19 cellular contexts compared by ENCODE assay signal in the genomic region with DNA sequence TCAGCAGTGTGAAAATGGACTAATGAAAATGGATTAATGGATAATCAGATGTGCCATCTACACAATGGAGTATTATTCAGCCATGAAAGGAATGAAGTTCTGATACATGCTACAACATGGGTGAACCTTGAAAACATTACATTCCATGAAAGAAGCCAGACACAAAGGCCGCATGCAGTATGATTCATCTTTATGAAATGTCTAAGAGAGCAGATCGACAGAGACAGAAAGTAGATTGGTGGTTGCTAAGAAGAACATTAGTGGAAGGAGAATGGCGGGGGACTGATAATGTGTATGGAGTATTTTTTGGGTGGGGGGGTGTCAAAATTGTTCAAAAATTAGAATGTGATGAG. TPM values are rescaled to one million over a fixed set of nuclear protein-coding genes. Genes with fewer than 3 reads are reported as not detected.
DNase-seq lines count a peak whose midpoint lies in the region; ATAC-seq, FAIRE-seq and TF ChIP-seq lines count a peak whose summit lies in the region.
"Had no signal": no experiment of that assay in that cellular context is flagged by ENCODE, and none has a peak within 500 bp of the region (broad histone marks: within the 10 kb centered on the region; RNA-seq: fewer than 3 reads in every experiment).

No MANE protein-coding gene starts in this region.

- CTCF ChIA-PET in HepG2 (lab: Yijun Ruan, JAX; ENCODE audit: low intra/inter-chr PET ratio, low total read pairs): no interaction called here

- POLR2A ChIA-PET in HepG2 (lab: Yijun Ruan, JAX): no interaction called here

- no peaks in the 10 kb centered on the region for H3K27me3 ChIP-seq in HepG2 (ENCODE audit: control insufficient read depth in 1 of 2, insufficient read depth in 2 of 2, low read length in 2 of 2)
- H3K27me3 ChIP-seq in right lobe of liver: no peaks in the 10 kb centered on the region
- H3K27me3 ChIP-seq: tibial artery had no signal

- H3K9me3 ChIP-seq in HepG2 (ENCODE audit: low read length) (no peaks in the 10 kb centered on the region), right lobe of liver (no peaks in the 10 kb centered on the region)
- H3K9me3 ChIP-seq: prostate gland, tibial artery had no signal

- no peaks in the 10 kb centered on the region for H3K79me2 ChIP-seq in HepG2 (ENCODE audit: insufficient read depth, low read length)

- TF ChIP-seq POLR2A in HepG2 (IDR thresholded peaks at IDR 0.05; ENCODE audit: insufficient read depth in 1 of 2, low read depth in 2 of 2, low read length in 2 of 2): no peak
- no peak for TF ChIP-seq POLR2A in right lobe of liver (IDR thresholded peaks at IDR 0.05)
- no peak for TF ChIP-seq POLR2A in GM12891 (IDR thresholded peaks at IDR 0.05; ENCODE audit: low read depth, low read length)

- no peak for ATAC-seq in HepG2
- no peak for ATAC-seq in right lobe of liver
- ATAC-seq: naive thymus-derived CD8-positive, alpha-beta T cell; stimulated activated memory B cell treated with anti-CD40 and anti-IgM and Interleukin-4, amounts not matched to agents 10 μg/mL and 1 μg/mL and 100 μg/mL, for 72 hours had no signal

- in situ Hi-C loops in HepG2 (cut with HindIII; ENCODE audit: extremely low pct_ligation_motif_present, low pct_unique_long_range_greater_than_20kb): no loop called here

- intact Hi-C loops in HepG2 (cut with micrococcal nuclease; ENCODE audit: unreplicated experiment) (no loop called here), right lobe of liver (cut with DNase I) (no loop called here)

- WGBS in HepG2 (ENCODE audit: low lambda C conversion rate): 93% methylated on average over 3 of the region's 3 CpGs
- WGBS in right lobe of liver (ENCODE audit: insufficient coverage, low coverage, low lambda C conversion rate, missing lambda C conversion rate): 100% methylated on average over 3 of the region's 3 CpGs

- TF ChIP-seq RAD21 in HepG2 (CRISPR knock-in tag; IDR thresholded peaks at IDR 0.05): no peak

- TF ChIP-seq CTCF in HepG2 (CRISPR knock-in tag; IDR thresholded peaks at IDR 0.05): no peak
- TF ChIP-seq CTCF in right lobe of liver (IDR thresholded peaks at IDR 0.05): no peak

- H3K27ac ChIP-seq in HepG2 (ENCODE audit: extremely low read length, insufficient read depth, low read length) (no peak overlapping the region), right lobe of liver (no peak overlapping the region), caudate nucleus (ENCODE audit: low read depth, low read length) (peak overlapping the region; percentile 62)
- H3K27ac ChIP-seq: prostate gland, tibial artery had no signal

- H3K36me3 ChIP-seq in HepG2 (replicated peaks in 1 of 2; ENCODE audit: control insufficient read depth in 1 of 2, insufficient read depth in 2 of 2, low read length in 2 of 2): peaks cover 10 to 47% of the 10 kb centered on the region in 2 experiments
- H3K36me3 ChIP-seq in right lobe of liver: no peaks in the 10 kb centered on the region
- H3K36me3 ChIP-seq: prostate gland, tibial artery had no signal

- no TSS peak for BruUV-seq in HepG2 (replicated peaks; lab: Mats Ljungman, UMichigan)

- FAIRE-seq in HepG2 (lab: Jason Lieb, UNC) (no peak), urothelium cell line (lab: Jason Lieb, UNC) (no peak), GM12891 (lab: Jason Lieb, UNC) (no peak)

- DNase-seq in HepG2 (ENCODE audit: low spot score): peak; percentile 6
- no peak for DNase-seq in right lobe of liver
- DNase-seq in caudate nucleus (lab: John Stamatoyannopoulos, UW): no peak
- DNase-seq in kidney glomerular epithelial cell (lab: John Stamatoyannopoulos, UW): peak; percentile 33
- DNase-seq in urothelium cell line (ENCODE audit: low spot score): peak; percentile 21
- no peak for DNase-seq in NCI-H2196 (lab: John Stamatoyannopoulos, UW; ENCODE audit: unreplicated experiment)
- DNase-seq in GM12891 (ENCODE audit: insufficient read length, low spot score): no peak
- no peak for DNase-seq in SKM-1 (lab: John Stamatoyannopoulos, UW; ENCODE audit: unreplicated experiment)
- DNase-seq: activated CD4-positive, alpha-beta T cell treated with anti-CD3 and anti-CD28 coated beads for 48 hours; activated effector memory CD4-positive, alpha-beta T cell treated with anti-CD3 and anti-CD28 coated beads, Interleukin-2, amount 50 U/mL, for 16 hours; aorta; glutamatergic neuron; naive thymus-derived CD8-positive, alpha-beta T cell; NCI-H1436; NCI-H2171; tibial artery had no signal

- H3K4me3 ChIP-seq in HepG2 (replicated peaks in 1 of 3; ENCODE audit: insufficient read depth in 1 of 3, low read depth in 2 of 3, low read length in 3 of 3) (no peak overlapping the region), right lobe of liver (no peak overlapping the region)
- H3K4me3 ChIP-seq: coronary artery, prostate gland, tibial artery had no signal

- H3K9ac ChIP-seq in HepG2 (ENCODE audit: insufficient read depth, low read depth, low read length): no peak overlapping the region

- H3K4me2 ChIP-seq in HepG2 (ENCODE audit: low read depth, low read length): no peak overlapping the region

- TF ChIP-seq EP300 in HepG2 (IDR thresholded peaks at IDR 0.05; ENCODE audit: low read depth in 2 of 2, low read length in 2 of 2) (no peak), HepG2 (CRISPR knock-in tag; IDR thresholded peaks at IDR 0.05; ENCODE audit: borderline replicate concordance) (no peak)

- no peaks in the 10 kb centered on the region; the same call in 1 of the 2 replicates for H4K20me1 ChIP-seq in HepG2 (ENCODE audit: insufficient read depth, low read length)

- H3K4me1 ChIP-seq in HepG2 (ENCODE audit: insufficient read depth, low read length): peaks cover 17% of the 10 kb centered on the region
- peaks cover 0 to 19% (median 9%) of the 10 kb centered on the region in 4 donors for H3K4me1 ChIP-seq in right lobe of liver
- H3K4me1 ChIP-seq: prostate gland had no signal

- no peak overlapping the region for H2AFZ ChIP-seq in HepG2 (ENCODE audit: low read length)

TF ChIP-seq in HepG2, 621 proteins besides CTCF, POLR2A, EP300 and RAD21 (continues in another document):
- TF ChIP-seq TFAP4 (IDR thresholded peaks at IDR 0.05; ENCODE audit: borderline replicate concordance, low read depth): no peak

TF ChIP-seq in GM12891, 5 proteins besides CTCF, POLR2A, EP300 and RAD21:
- no peak for TF ChIP-seq TAF1 (IDR thresholded peaks at IDR 0.05; ENCODE audit: low read depth, low read length)
- TF ChIP-seq PAX5 (IDR thresholded peaks at IDR 0.05; ENCODE audit: insufficient read depth, low read length, severe bottlenecking): no peak
- no peak for TF ChIP-seq POU2F2 (IDR thresholded peaks at IDR 0.05; ENCODE audit: low read depth, low read length)
- TF ChIP-seq POLR2AphosphoS5 (IDR thresholded peaks at IDR 0.05; ENCODE audit: low read depth, low read length): no peak
- no peak for TF ChIP-seq SPI1 (IDR thresholded peaks at IDR 0.05; ENCODE audit: low read depth, low read length)
TF ChIP-seq in GM12891: peak in this region for 0.

RNA-seq across cellular contexts. Expression of gene PRKAB1, which starts 47.3 kb away (rescaled TPM):
- 25.4 and 28.4 TPM in 2 replicates for total RNA-seq in HepG2 (2016; rRNA removed; fragmentation: Illumina TruSeq; extraction: Trizol)
- total RNA-seq in HepG2 (2016; cell fraction: cytosol; rRNA removed; fragmentation: Illumina TruSeq; extraction: Trizol; ENCODE audit: low read depth): 7.2 and 8.3 TPM in 2 replicates
- total RNA-seq in HepG2 (2016; cell fraction: insoluble cytoplasmic fraction; rRNA removed; fragmentation: Illumina TruSeq; extraction: Trizol): 24.7 and 27.3 TPM in 2 replicates
- 22.4 and 23.1 TPM in 2 replicates for total RNA-seq in HepG2 (2016; cell fraction: membrane; rRNA removed; fragmentation: Illumina TruSeq; extraction: Trizol)
- 28.4 and 31.7 TPM in 2 replicates for total RNA-seq in HepG2 (2016; cell fraction: nucleus; rRNA removed; fragmentation: Illumina TruSeq; extraction: Trizol)
- 35.5 and 36.0 TPM in 2 replicates for polyA plus RNA-seq in HepG2 (2011; rRNA removed)
- polyA plus RNA-seq in HepG2 (2011; cell fraction: cytosol; rRNA removed): 18.2 and 22.4 TPM in 2 replicates
- polyA plus RNA-seq in HepG2 (2011; cell fraction: nucleus; rRNA removed): 37.3 and 45.3 TPM in 2 replicates
- 24.3 and 27.4 TPM in 2 replicates for polyA plus RNA-seq in HepG2 (2012)
- 7.7 and 7.9 TPM in 2 replicates for polyA plus RNA-seq in HepG2 (2016; cell fraction: cytosol; fragmentation: Illumina TruSeq; extraction: Trizol; ENCODE audit: low read depth)
- 29.5 and 33.6 TPM in 2 replicates for polyA plus RNA-seq in HepG2 (2016; cell fraction: insoluble cytoplasmic fraction; fragmentation: Illumina TruSeq; extraction: Trizol; ENCODE audit: low read depth)
- 15.0 and 16.9 TPM in 2 replicates for polyA plus RNA-seq in HepG2 (2016; cell fraction: membrane; fragmentation: Illumina TruSeq; extraction: Trizol; ENCODE audit: low read depth)
- polyA plus RNA-seq in HepG2 (2016; cell fraction: nucleus; fragmentation: Illumina TruSeq; extraction: Trizol; ENCODE audit: insufficient read depth, low read depth): 46.1 and 56.3 TPM in 2 replicates
- 29.1 and 36.9 TPM in 2 replicates for polyA minus RNA-seq in HepG2 (2011; rRNA and poly(A)+ RNA removed; ENCODE audit: low replicate concordance)
- 16.0 and 23.4 TPM in 2 replicates for polyA minus RNA-seq in HepG2 (2011; cell fraction: cytosol; rRNA and poly(A)+ RNA removed)
- polyA minus RNA-seq in HepG2 (2011; cell fraction: nucleus; rRNA and poly(A)+ RNA removed): 36.9 and 50.9 TPM in 2 replicates
- 10 to 100 TPM in 4 of 6 experiments, 1 to 10 TPM in 2; 8.2 to 17.1 (median 10.3) TPM for total RNA-seq in right lobe of liver
- polyA plus RNA-seq in GM12891 (2012; ENCODE audit: low read depth, missing spikeins): 27.4 TPM

Comparison
In these comparisons a context has a peak if more than half of its experiments do, and no peak if none do; other contexts are left out.
1. DNase-seq: peak in HepG2 (single experiment), kidney glomerular epithelial cell (single experiment) and urothelium cell line (single experiment); none in right lobe of liver (0 of 3), caudate nucleus (0 of 61), NCI-H2196 (single experiment), GM12891 (single experiment) and SKM-1 (single experiment).